In the genomic region with DNA sequence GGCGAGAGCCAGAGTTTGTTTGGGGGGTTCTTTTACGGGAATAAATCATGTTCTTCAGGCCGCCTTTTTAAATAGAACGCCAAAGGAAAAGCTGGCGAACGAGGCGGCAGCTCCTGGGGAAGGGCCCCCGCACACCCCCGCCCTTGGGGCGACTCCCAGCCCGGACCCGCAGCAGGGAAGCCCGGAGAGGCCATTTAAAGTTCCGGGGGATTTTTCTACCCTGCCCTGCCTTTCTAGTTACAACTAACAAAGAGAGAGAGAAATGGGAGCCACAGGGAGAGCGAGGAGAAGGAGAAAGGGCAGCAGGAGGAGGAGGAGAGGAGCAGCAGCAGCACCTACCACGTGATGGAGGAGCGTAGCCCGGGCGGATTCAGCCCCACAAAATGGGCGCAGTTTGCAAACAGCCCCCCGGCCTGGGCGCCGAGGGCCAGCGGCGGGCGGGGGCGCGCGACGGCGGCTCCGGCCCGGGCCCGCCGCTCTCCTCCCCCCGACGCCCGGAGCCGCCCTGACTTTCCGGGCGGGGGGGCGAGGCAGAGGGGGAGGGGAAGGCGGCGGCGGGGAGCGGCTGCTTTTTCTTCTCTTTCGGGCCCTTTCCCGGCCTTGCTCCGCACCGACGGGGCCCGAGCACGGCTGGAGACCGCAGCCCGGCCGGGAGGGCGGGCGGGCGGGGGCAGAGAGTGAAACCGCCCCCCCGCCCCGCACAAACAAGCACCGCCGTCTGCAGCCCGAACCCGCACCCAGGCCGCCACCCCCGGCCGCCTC, we compare ENCODE assay signal across 1 cellular context.
TF ChIP-seq lines count a peak whose summit lies in the region.

No MANE protein-coding gene starts in this region.

TF ChIP-seq in HepG2, 621 proteins besides CTCF, POLR2A, EP300 and RAD21 (continued from another document and continues in another):
- TF ChIP-seq, protein P1, sequence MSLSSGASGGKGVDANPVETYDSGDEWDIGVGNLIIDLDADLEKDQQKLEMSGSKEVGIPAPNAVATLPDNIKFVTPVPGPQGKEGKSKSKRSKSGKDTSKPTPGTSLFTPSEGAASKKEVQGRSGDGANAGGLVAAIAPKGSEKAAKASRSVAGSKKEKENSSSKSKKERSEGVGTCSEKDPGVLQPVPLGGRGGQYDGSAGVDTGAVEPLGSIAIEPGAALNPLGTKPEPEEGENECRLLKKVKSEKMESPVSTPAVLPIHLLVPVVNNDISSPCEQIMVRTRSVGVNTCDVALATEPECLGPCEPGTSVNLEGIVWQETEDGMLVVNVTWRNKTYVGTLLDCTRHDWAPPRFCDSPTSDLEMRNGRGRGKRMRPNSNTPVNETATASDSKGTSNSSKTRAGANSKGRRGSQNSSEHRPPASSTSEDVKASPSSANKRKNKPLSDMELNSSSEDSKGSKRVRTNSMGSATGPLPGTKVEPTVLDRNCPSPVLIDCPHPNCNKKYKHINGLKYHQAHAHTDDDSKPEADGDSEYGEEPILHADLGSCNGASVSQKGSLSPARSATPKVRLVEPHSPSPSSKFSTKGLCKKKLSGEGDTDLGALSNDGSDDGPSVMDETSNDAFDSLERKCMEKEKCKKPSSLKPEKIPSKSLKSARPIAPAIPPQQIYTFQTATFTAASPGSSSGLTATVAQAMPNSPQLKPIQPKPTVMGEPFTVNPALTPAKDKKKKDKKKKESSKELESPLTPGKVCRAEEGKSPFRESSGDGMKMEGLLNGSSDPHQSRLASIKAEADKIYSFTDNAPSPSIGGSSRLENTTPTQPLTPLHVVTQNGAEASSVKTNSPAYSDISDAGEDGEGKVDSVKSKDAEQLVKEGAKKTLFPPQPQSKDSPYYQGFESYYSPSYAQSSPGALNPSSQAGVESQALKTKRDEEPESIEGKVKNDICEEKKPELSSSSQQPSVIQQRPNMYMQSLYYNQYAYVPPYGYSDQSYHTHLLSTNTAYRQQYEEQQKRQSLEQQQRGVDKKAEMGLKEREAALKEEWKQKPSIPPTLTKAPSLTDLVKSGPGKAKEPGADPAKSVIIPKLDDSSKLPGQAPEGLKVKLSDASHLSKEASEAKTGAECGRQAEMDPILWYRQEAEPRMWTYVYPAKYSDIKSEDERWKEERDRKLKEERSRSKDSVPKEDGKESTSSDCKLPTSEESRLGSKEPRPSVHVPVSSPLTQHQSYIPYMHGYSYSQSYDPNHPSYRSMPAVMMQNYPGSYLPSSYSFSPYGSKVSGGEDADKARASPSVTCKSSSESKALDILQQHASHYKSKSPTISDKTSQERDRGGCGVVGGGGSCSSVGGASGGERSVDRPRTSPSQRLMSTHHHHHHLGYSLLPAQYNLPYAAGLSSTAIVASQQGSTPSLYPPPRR (CRISPR knock-in tag; IDR thresholded peaks at IDR 0.05; ENCODE audit: borderline replicate concordance): 0 out of 2 replicates have a peak, but pooled peaks have one; percentile 32
- TF ChIP-seq PHF20 (CRISPR knock-in tag; IDR thresholded peaks at IDR 0.05) (no peak), SOX13 (IDR thresholded peaks at IDR 0.05) (no peak), SOX13 (CRISPR knock-in tag; conservative IDR thresholded peaks at IDR 0.05 in 1 of 2, IDR thresholded peaks at IDR 0.05 in 1 of 2) (peak in 1 of 2 experiments; percentile 9; a peak in 1 of 4 replicates), PITX1 (CRISPR knock-in tag; IDR thresholded peaks at IDR 0.05) (0 out of 2 replicates have a peak, but pooled peaks have one; percentile 14), JARID2 (CRISPR knock-in tag; IDR thresholded peaks at IDR 0.05; ENCODE audit: insufficient replicate concordance) (no peak), FOXA3 (CRISPR knock-in tag; IDR thresholded peaks at IDR 0.05) (peak; percentile 32; the same call in 1 of the 2 replicates), HOXA5 (CRISPR knock-in tag; IDR thresholded peaks at IDR 0.05) (no peak; the same call in 1 of the 2 replicates), ZFP36 (IDR thresholded peaks at IDR 0.05; ENCODE audit: borderline replicate concordance, low read depth, low read length, partially characterized antibody) (peak; percentile 63), ZNF441 (CRISPR knock-in tag; IDR thresholded peaks at IDR 0.05; ENCODE audit: borderline replicate concordance) (peak; percentile 74), SP5 (CRISPR knock-in tag; IDR thresholded peaks at IDR 0.05; ENCODE audit: borderline replicate concordance, low read depth) (0 out of 2 replicates have a peak, but pooled peaks have one; percentile 19), KLF6 (CRISPR knock-in tag; IDR thresholded peaks at IDR 0.05) (0 out of 2 replicates have a peak, but pooled peaks have one; percentile 20), STAT5B (CRISPR knock-in tag; IDR thresholded peaks at IDR 0.05) (no peak), ZNF10 (CRISPR knock-in tag; IDR thresholded peaks at IDR 0.05; ENCODE audit: borderline replicate concordance, low read depth) (no peak), ZNF44 (CRISPR knock-in tag; IDR thresholded peaks at IDR 0.05) (0 out of 2 replicates have a peak, but pooled peaks have one; percentile 63), JUNB (CRISPR knock-in tag; IDR thresholded peaks at IDR 0.05; ENCODE audit: borderline replicate concordance) (no peak), TAF1 (CRISPR knock-in tag; IDR thresholded peaks at IDR 0.05) (peak; percentile 49; the same call in 1 of the 2 replicates), ZNF232 (CRISPR knock-in tag; IDR thresholded peaks at IDR 0.05; ENCODE audit: borderline replicate concordance) (0 out of 2 replicates have a peak, but pooled peaks have one; percentile 75), ZBTB8A (CRISPR knock-in tag; IDR thresholded peaks at IDR 0.05; ENCODE audit: borderline replicate concordance, low read depth) (peak; percentile 88), MAZ (IDR thresholded peaks at IDR 0.05; ENCODE audit: borderline replicate concordance, low read depth, low read length) (no peak; the same call in 1 of the 2 replicates), MAZ (CRISPR knock-in tag; IDR thresholded peaks at IDR 0.05; ENCODE audit: low read depth) (no peak; the same call in 1 of the 2 replicates), ZMYM3 (CRISPR knock-in tag; IDR thresholded peaks at IDR 0.05) (peak; percentile 42; the same call in 1 of the 2 replicates), ZNF724P (CRISPR knock-in tag; IDR thresholded peaks at IDR 0.05; ENCODE audit: borderline replicate concordance) (no peak)
- TF ChIP-seq, protein P2, sequence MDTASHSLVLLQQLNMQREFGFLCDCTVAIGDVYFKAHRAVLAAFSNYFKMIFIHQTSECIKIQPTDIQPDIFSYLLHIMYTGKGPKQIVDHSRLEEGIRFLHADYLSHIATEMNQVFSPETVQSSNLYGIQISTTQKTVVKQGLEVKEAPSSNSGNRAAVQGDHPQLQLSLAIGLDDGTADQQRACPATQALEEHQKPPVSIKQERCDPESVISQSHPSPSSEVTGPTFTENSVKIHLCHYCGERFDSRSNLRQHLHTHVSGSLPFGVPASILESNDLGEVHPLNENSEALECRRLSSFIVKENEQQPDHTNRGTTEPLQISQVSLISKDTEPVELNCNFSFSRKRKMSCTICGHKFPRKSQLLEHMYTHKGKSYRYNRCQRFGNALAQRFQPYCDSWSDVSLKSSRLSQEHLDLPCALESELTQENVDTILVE (CRISPR knock-in tag; IDR thresholded peaks at IDR 0.05): peak; percentile 41; the same call in 1 of the 2 replicates
- TF ChIP-seq, protein P3, sequence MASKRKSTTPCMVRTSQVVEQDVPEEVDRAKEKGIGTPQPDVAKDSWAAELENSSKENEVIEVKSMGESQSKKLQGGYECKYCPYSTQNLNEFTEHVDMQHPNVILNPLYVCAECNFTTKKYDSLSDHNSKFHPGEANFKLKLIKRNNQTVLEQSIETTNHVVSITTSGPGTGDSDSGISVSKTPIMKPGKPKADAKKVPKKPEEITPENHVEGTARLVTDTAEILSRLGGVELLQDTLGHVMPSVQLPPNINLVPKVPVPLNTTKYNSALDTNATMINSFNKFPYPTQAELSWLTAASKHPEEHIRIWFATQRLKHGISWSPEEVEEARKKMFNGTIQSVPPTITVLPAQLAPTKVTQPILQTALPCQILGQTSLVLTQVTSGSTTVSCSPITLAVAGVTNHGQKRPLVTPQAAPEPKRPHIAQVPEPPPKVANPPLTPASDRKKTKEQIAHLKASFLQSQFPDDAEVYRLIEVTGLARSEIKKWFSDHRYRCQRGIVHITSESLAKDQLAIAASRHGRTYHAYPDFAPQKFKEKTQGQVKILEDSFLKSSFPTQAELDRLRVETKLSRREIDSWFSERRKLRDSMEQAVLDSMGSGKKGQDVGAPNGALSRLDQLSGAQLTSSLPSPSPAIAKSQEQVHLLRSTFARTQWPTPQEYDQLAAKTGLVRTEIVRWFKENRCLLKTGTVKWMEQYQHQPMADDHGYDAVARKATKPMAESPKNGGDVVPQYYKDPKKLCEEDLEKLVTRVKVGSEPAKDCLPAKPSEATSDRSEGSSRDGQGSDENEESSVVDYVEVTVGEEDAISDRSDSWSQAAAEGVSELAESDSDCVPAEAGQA (IDR thresholded peaks at IDR 0.05; ENCODE audit: low read depth): 0 out of 2 replicates have a peak, but pooled peaks have one; percentile 34
- TF ChIP-seq, protein P3 (CRISPR knock-in tag; IDR thresholded peaks at IDR 0.05; ENCODE audit: borderline replicate concordance): no peak
- TF ChIP-seq, protein P4, sequence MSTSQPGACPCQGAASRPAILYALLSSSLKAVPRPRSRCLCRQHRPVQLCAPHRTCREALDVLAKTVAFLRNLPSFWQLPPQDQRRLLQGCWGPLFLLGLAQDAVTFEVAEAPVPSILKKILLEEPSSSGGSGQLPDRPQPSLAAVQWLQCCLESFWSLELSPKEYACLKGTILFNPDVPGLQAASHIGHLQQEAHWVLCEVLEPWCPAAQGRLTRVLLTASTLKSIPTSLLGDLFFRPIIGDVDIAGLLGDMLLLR (CRISPR knock-in tag; IDR thresholded peaks at IDR 0.05): 0 out of 2 replicates have a peak, but pooled peaks have one; percentile 43
- TF ChIP-seq, protein P5, sequence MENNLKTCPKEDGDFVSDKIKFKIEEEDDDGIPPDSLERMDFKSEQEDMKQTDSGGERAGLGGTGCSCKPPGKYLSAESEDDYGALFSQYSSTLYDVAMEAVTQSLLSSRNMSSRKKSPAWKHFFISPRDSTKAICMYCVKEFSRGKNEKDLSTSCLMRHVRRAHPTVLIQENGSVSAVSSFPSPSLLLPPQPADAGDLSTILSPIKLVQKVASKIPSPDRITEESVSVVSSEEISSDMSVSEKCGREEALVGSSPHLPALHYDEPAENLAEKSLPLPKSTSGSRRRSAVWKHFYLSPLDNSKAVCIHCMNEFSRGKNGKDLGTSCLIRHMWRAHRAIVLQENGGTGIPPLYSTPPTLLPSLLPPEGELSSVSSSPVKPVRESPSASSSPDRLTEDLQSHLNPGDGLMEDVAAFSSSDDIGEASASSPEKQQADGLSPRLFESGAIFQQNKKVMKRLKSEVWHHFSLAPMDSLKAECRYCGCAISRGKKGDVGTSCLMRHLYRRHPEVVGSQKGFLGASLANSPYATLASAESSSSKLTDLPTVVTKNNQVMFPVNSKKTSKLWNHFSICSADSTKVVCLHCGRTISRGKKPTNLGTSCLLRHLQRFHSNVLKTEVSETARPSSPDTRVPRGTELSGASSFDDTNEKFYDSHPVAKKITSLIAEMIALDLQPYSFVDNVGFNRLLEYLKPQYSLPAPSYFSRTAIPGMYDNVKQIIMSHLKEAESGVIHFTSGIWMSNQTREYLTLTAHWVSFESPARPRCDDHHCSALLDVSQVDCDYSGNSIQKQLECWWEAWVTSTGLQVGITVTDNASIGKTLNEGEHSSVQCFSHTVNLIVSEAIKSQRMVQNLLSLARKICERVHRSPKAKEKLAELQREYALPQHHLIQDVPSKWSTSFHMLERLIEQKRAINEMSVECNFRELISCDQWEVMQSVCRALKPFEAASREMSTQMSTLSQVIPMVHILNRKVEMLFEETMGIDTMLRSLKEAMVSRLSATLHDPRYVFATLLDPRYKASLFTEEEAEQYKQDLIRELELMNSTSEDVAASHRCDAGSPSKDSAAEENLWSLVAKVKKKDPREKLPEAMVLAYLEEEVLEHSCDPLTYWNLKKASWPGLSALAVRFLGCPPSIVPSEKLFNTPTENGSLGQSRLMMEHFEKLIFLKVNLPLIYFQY (CRISPR knock-in tag; IDR thresholded peaks at IDR 0.05; ENCODE audit: borderline replicate concordance): peak; percentile 38; the same call in 1 of the 2 replicates
- TF ChIP-seq, protein P6, sequence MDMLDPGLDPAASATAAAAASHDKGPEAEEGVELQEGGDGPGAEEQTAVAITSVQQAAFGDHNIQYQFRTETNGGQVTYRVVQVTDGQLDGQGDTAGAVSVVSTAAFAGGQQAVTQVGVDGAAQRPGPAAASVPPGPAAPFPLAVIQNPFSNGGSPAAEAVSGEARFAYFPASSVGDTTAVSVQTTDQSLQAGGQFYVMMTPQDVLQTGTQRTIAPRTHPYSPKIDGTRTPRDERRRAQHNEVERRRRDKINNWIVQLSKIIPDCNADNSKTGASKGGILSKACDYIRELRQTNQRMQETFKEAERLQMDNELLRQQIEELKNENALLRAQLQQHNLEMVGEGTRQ (IDR thresholded peaks at IDR 0.05; ENCODE audit: low read depth, low read length): peak; percentile 79
- TF ChIP-seq, protein P6 (CRISPR knock-in tag; IDR thresholded peaks at IDR 0.05; ENCODE audit: borderline replicate concordance): peak; percentile 63; the same call in 1 of the 2 replicates
- TF ChIP-seq, protein P7, sequence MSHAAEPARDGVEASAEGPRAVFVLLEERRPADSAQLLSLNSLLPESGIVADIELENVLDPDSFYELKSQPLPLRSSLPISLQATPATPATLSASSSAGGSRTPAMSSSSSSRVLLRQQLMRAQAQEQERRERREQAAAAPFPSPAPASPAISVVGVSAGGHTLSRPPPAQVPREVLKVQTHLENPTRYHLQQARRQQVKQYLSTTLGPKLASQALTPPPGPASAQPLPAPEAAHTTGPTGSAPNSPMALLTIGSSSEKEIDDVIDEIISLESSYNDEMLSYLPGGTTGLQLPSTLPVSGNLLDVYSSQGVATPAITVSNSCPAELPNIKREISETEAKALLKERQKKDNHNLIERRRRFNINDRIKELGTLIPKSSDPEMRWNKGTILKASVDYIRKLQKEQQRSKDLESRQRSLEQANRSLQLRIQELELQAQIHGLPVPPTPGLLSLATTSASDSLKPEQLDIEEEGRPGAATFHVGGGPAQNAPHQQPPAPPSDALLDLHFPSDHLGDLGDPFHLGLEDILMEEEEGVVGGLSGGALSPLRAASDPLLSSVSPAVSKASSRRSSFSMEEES (CRISPR knock-in tag; IDR thresholded peaks at IDR 0.05): peak; percentile 28; the same call in 1 of the 2 replicates
